9 cellular contexts compared by ENCODE assay signal in genomic region chr2:153478289-153479261, GRCh38. TPM values are rescaled to one million over a fixed set of nuclear protein-coding genes. Genes with fewer than 3 reads are reported as not detected.
DNase-seq lines count a peak whose midpoint lies in the region; ATAC-seq and TF ChIP-seq lines count a peak whose summit lies in the region.
"Had no signal": no experiment of that assay in that cellular context is flagged by ENCODE, and none has a peak within 500 bp of the region (broad histone marks: within the 10 kb centered on the region; RNA-seq: fewer than 3 reads in every experiment).

RPRM (minus strand) TSS chr2:153478762; CDS start chr2:153478565, 197 bp downstream.

- peak within 1 kb of the TSS; percentile 50; the same call in 1 of the 2 replicates for H3K4me2 ChIP-seq in KMS-11

- TF ChIP-seq CTCF in KMS-11 (conservative IDR thresholded peaks at IDR 0.05; ENCODE audit: low read depth, low read length), result peak; percentile 79
- peak; percentile 56 to 77 (median 72) for TF ChIP-seq CTCF in ascending aorta (IDR thresholded peaks at IDR 0.05)

- peak; percentile 95 for ATAC-seq in GM21737 (IDR thresholded peaks at IDR 0.05; ENCODE audit: unreplicated experiment)

- DNase-seq in EL, result peak; percentile 50
- DNase-seq in SKM-1 treated with dmso at 0.1 percent for 144 hours (lab: John Stamatoyannopoulos, UW; ENCODE audit: unreplicated experiment), result peak; percentile 65
- DNase-seq in ascending aorta (ENCODE audit: low spot score in 2 of 2), result peak in 1 of 2 donors; percentile 78
- DNase-seq in hippocampal formation (lab: John Stamatoyannopoulos, UW), result peak; percentile 19 to 71
- DNase-seq in SIG-M5 (lab: John Stamatoyannopoulos, UW), result no peak

- H3K27me3 ChIP-seq in KMS-11 (ENCODE audit: insufficient read depth, low read depth) (no peaks in the 10 kb centered on the region), ascending aorta (no peaks in the 10 kb centered on the region), rectal smooth muscle tissue (ENCODE audit: control insufficient read depth, insufficient read depth, low read length) (peaks cover 9% of the 10 kb centered on the region)

- H3K4me3 ChIP-seq in KMS-11 (IDR thresholded peaks at IDR 0.05; ENCODE audit: insufficient read depth, low read depth, low read length), result no peak within 1 kb of the TSS
- H3K4me3 ChIP-seq in ascending aorta, result peak within 1 kb of the TSS; percentile 68 to 74
- peak within 1 kb of the TSS; percentile 83 for H3K4me3 ChIP-seq in rectal smooth muscle tissue (ENCODE audit: low read length)

- H3K27ac ChIP-seq in KMS-11 (no peak within 1 kb of the TSS), ascending aorta (no peak within 1 kb of the TSS), rectal smooth muscle tissue (ENCODE audit: low read depth, low read length) (peak within 1 kb of the TSS; percentile 55)

- H3K36me3 ChIP-seq in KMS-11 (ENCODE audit: insufficient read depth) (no peaks in the 10 kb centered on the region), ascending aorta (no peaks in the 10 kb centered on the region), rectal smooth muscle tissue (ENCODE audit: control insufficient read depth, insufficient read depth, low read length) (no peaks in the 10 kb centered on the region)

- H3K9ac ChIP-seq in KMS-11, result peak within 1 kb of the TSS; percentile 32; the same call in 1 of the 2 replicates
- no peak within 1 kb of the TSS for H3K9ac ChIP-seq in rectal smooth muscle tissue (ENCODE audit: low read length)

- H3K4me1 ChIP-seq in KMS-11 (ENCODE audit: low read depth, poor library complexity, severe bottlenecking), result no peaks in the 10 kb centered on the region
- peaks cover 4 to 23% of the 10 kb centered on the region in 2 donors for H3K4me1 ChIP-seq in ascending aorta
- H3K4me1 ChIP-seq in rectal smooth muscle tissue (ENCODE audit: control insufficient read depth, insufficient read depth, low read length), result peaks cover 4% of the 10 kb centered on the region

- intact Hi-C loops in ascending aorta (cut with DNase I), result no loop called here

- no peaks in the 10 kb centered on the region for H4K20me1 ChIP-seq in KMS-11 (ENCODE audit: insufficient read depth)

- no peaks in the 10 kb centered on the region for H3K79me2 ChIP-seq in KMS-11 (ENCODE audit: insufficient read depth, low read depth)

- no peaks in the 10 kb centered on the region for H3K9me3 ChIP-seq in ascending aorta

- H2AFZ ChIP-seq in KMS-11 (ENCODE audit: low read depth), result peak within 1 kb of the TSS; percentile 48

RNA-seq across cellular contexts. Expression of gene RPRM, which starts in this region (rescaled TPM):
- not detected for total RNA-seq in ascending aorta
- total RNA-seq: glomerular endothelial cell had no signal
